Comparison of ENCODE assay signal across 17 cellular contexts in the genomic region with DNA sequence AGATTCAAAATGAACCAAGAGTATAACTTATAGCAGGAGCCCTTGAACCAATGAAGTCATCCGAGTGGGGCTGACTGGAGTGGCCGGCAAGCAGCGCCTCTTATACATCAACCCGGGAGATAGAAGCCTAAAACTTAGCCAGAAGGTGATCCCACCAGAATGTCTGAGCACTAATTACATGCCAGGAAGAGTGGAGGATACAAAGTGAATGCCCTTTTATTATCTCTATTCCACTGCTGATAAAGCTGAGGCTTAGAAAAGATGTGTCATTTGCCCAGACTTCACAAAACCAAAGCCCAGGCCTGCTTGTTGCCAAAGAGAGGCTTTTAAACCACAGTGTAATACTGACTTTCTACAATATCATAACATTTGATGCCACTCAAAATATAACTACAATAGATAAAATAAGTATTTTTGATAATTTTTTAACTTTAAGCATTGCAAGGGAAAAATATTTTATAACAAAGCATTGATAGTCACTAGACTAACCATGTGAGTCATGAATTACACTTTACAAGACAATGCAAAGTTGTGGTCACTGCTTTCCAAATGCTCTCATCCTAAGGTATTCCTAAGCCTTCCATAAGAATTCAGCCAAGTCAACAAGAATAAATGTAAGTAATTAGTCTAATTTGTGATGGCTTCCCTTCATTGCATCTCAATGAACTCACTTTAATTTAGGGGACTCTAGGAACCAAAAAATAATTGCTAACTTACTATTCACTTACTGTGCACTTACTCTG. TPM values are rescaled to one million over a fixed set of nuclear protein-coding genes. Genes with fewer than 3 reads are reported as not detected.
DNase-seq lines count a peak whose midpoint lies in the region; ATAC-seq and TF ChIP-seq lines count a peak whose summit lies in the region.
"Had no signal": no experiment of that assay in that cellular context is flagged by ENCODE, and none has a peak within 500 bp of the region (broad histone marks: within the 10 kb centered on the region; RNA-seq: fewer than 3 reads in every experiment).

No MANE protein-coding gene starts in this region.

- H3K27ac ChIP-seq in Panc1 (ENCODE audit: low read length), result peak overlapping the region; percentile 99; the same call in 1 of the 2 replicates
- peak overlapping the region; percentile 12 for H3K27ac ChIP-seq in mesodermal cell (ENCODE audit: low read depth, low read length, severe bottlenecking)
- H3K27ac ChIP-seq in right lobe of liver, result no peak overlapping the region
- H3K27ac ChIP-seq: gastroesophageal sphincter, vagina had no signal

- no peak for TF ChIP-seq CTCF in Panc1 (IDR thresholded peaks at IDR 0.05)
- TF ChIP-seq CTCF in right lobe of liver (IDR thresholded peaks at IDR 0.05), result no peak

- no TSS peak for BruUV-seq in Panc1 (replicated peaks; lab: Mats Ljungman, UMichigan)

- H3K4me3 ChIP-seq in Panc1 (ENCODE audit: low read depth in 2 of 2, low read length in 2 of 2), result no peak overlapping the region
- H3K4me3 ChIP-seq in mesodermal cell (ENCODE audit: extremely low read depth, insufficient read depth, low read length, poor library complexity, severe bottlenecking), result no peak overlapping the region
- no peak overlapping the region for H3K4me3 ChIP-seq in right lobe of liver
- H3K4me3 ChIP-seq: gastroesophageal sphincter, vagina had no signal

- POLR2A ChIA-PET in Panc1 (lab: Charles Lee), result no interaction called here

- in situ Hi-C loops in Panc1 (cut with HindIII; ENCODE audit: low pct_unique_long_range_greater_than_20kb, low sequenced_read_pairs), result no loop called here

- CTCF ChIA-PET in Panc1 (lab: Charles Lee), result no interaction called here

- TF ChIP-seq POLR2A in right lobe of liver (IDR thresholded peaks at IDR 0.05), result no peak

- H3K4me1 ChIP-seq in Panc1 (ENCODE audit: control insufficient read depth, insufficient read depth, low read length), result peaks cover 8% of the 10 kb centered on the region
- peaks cover 22% of the 10 kb centered on the region for H3K4me1 ChIP-seq in mesodermal cell (ENCODE audit: control insufficient read depth, insufficient read depth, low read length, poor library complexity, severe bottlenecking)
- no peaks in the 10 kb centered on the region for H3K4me1 ChIP-seq in right lobe of liver

- H3K27me3 ChIP-seq in Panc1 (ENCODE audit: control insufficient read depth, insufficient read depth, low read length), result no peaks in the 10 kb centered on the region
- no peaks in the 10 kb centered on the region for H3K27me3 ChIP-seq in right lobe of liver
- H3K27me3 ChIP-seq: gastroesophageal sphincter, vagina had no signal

- peak; percentile 86 for DNase-seq in EH (ENCODE audit: low read depth)
- DNase-seq in Panc1 (ENCODE audit: low read depth, low spot score), result no peak
- DNase-seq in dermis blood vessel endothelial cell, result peak; percentile 7
- DNase-seq in activated T-cell treated with anti-CD3 and anti-CD28 coated beads, Interleukin-2, amount 50 U/mL, for 1 hour, result no peak
- DNase-seq in SW 1271 (lab: John Stamatoyannopoulos, UW), result no peak
- no peak for DNase-seq in NCI-H1105 treated with DMSO at 0.1 percent for 48 hours (lab: John Stamatoyannopoulos, UW)
- DNase-seq in right lobe of liver, result no peak
- DNase-seq: activated CD4-positive, CD25-positive, alpha-beta regulatory T cell treated with anti-CD3 and anti-CD28 coated beads, Interleukin-2, amount 50 U/mL, for 72 hours; activated naive CD8-positive, alpha-beta T cell treated with anti-CD3 and anti-CD28 coated beads, Interleukin-2, amount 50 U/mL, for 24 hours; activated T-cell treated with anti-CD3 and anti-CD28 coated beads for 4 hours; naive B cell; retina; stimulated activated naive CD4-positive, alpha-beta T cell treated with Interleukin-2 at 50 U/mL for 16 hours; T-cell had no signal

- H3K9me3 ChIP-seq in Panc1 (ENCODE audit: control insufficient read depth, insufficient read depth, low read depth, low read length) (no peaks in the 10 kb centered on the region; the same call in 1 of the 2 replicates), mesodermal cell (ENCODE audit: control insufficient read depth, low read length) (no peaks in the 10 kb centered on the region), right lobe of liver (no peaks in the 10 kb centered on the region)
- H3K9me3 ChIP-seq: gastroesophageal sphincter, vagina had no signal

- H3K36me3 ChIP-seq in Panc1 (ENCODE audit: control insufficient read depth, insufficient read depth, low read length) (no peaks in the 10 kb centered on the region), mesodermal cell (ENCODE audit: control insufficient read depth, insufficient read depth, low read length) (no peaks in the 10 kb centered on the region), right lobe of liver (no peaks in the 10 kb centered on the region)
- H3K36me3 ChIP-seq: gastroesophageal sphincter, vagina had no signal

- ATAC-seq in Panc1, result no peak; the same call in 1 of the 2 replicates
- no peak for ATAC-seq in right lobe of liver
- ATAC-seq: activated naive CD8-positive, alpha-beta T cell treated with anti-CD3 and anti-CD28 coated beads, Interleukin-2, amount 50 U/mL, for 24 hours; gastroesophageal sphincter; T-cell had no signal

- WGBS in mesodermal cell (ENCODE audit: insufficient coverage in 2 of 2), 2 experiments, result 82 to 91% methylated on average over 3 to 4 of the region's 4 CpGs
- WGBS in right lobe of liver (ENCODE audit: insufficient coverage, low coverage, low lambda C conversion rate, missing lambda C conversion rate), result 85% methylated on average over 4 of the region's 4 CpGs

- intact Hi-C loops in Panc1 (cut with micrococcal nuclease; ENCODE audit: unreplicated experiment) (no loop called here), right lobe of liver (cut with DNase I) (no loop called here)

RNA-seq across cellular contexts. Expression of a gene that starts 58.6 kb away (rescaled TPM):
- total RNA-seq in Panc1 (2021; ENCODE audit: unreplicated experiment), result 22.7 TPM
- 7.6 TPM for polyA plus RNA-seq in Panc1 (2012; ENCODE audit: insufficient read length)
- total RNA-seq in dermis blood vessel endothelial cell, result 14.0 and 16.1 TPM in 2 replicates
- polyA plus RNA-seq in mesodermal cell (2013, experiment 1 of 2), result 15.7 TPM
- polyA plus RNA-seq in mesodermal cell (2013, experiment 2 of 2), result 13.2 TPM
- 10 to 100 TPM in 1 of 6 experiments, 1 to 10 TPM in 5; 2.7 to 10.5 (median 5.3) TPM for total RNA-seq in right lobe of liver

Comparison
In these comparisons a context has a peak if more than half of its experiments do, and no peak if none do; other contexts are left out.
1. DNase-seq: peak in EH (single experiment) and dermis blood vessel endothelial cell (single experiment); none in Panc1 (single experiment), activated T-cell treated with anti-CD3 and anti-CD28 coated beads, Interleukin-2, amount 50 U/mL, for 1 hour (single experiment), SW 1271 (0 of 2), NCI-H1105 treated with DMSO at 0.1 percent for 48 hours (single experiment) and right lobe of liver (0 of 3).
2. H3K27ac ChIP-seq: peak in Panc1 (single experiment) and mesodermal cell (single experiment); none in right lobe of liver (0 of 3).